10 cellular contexts compared by ENCODE assay signal in genomic region chr11:67644042-67644441, GRCh38. TPM values are rescaled to one million over a fixed set of nuclear protein-coding genes. Genes with fewer than 3 reads are reported as not detected.
A peak's percentile ranks its signal among the peaks of the same experiment; 100 is the strongest.
DNase-seq lines count a peak whose midpoint lies in the region; ATAC-seq, FAIRE-seq and TF ChIP-seq lines count a peak whose summit lies in the region.
"Had no signal": no experiment of that assay in that cellular context is flagged by ENCODE, and none has a peak within 500 bp of the region (broad histone marks: within the 10 kb centered on the region; RNA-seq: fewer than 3 reads in every experiment).

No MANE protein-coding gene starts in this region.

- BruUV-seq in Caco-2 (replicated peaks; lab: Mats Ljungman, UMichigan): no TSS peak
- no TSS peak for BruUV-seq in PC-3 (replicated peaks; lab: Mats Ljungman, UMichigan)

- H4K20me1 ChIP-seq in PC-3 (ENCODE audit: low read length): no peaks in the 10 kb centered on the region

- CTCF ChIA-PET in Caco-2 (lab: Charles Lee): interaction anchor here (0.5 to 1.2 kb wide), 2 partner anchors 11 to 15 kb away, joined by 3 read pairs; no protein-coding TSS in a partner anchor
- CTCF ChIA-PET in PC-3 (lab: Charles Lee): no interaction called here

- H3K9me3 ChIP-seq in Caco-2: peaks cover 8% of the 10 kb centered on the region; the same call in 1 of the 2 replicates
- no peaks in the 10 kb centered on the region for H3K9me3 ChIP-seq in PC-3 (ENCODE audit: low read length)
- H3K9me3 ChIP-seq: MG63 had no signal

- H3K36me3 ChIP-seq in Caco-2 (ENCODE audit: control insufficient read depth, insufficient read depth, low read length) (no peaks in the 10 kb centered on the region), PC-3 (ENCODE audit: low read depth, low read length) (no peaks in the 10 kb centered on the region)
- H3K36me3 ChIP-seq: heart right ventricle, MG63 had no signal

- H3K27me3 ChIP-seq in Caco-2 (replicated peaks; ENCODE audit: control insufficient read depth, insufficient read depth, low read length) (no peaks in the 10 kb centered on the region), PC-3 (ENCODE audit: low read length) (no peaks in the 10 kb centered on the region)

- ATAC-seq in PC-3: no peak
- ATAC-seq in GM21526 (IDR thresholded peaks at IDR 0.05; ENCODE audit: low FRiP score, unreplicated experiment): no peak
- ATAC-seq in HG03521 (IDR thresholded peaks at IDR 0.05; ENCODE audit: unreplicated experiment): no peak
- ATAC-seq in HG03571 (IDR thresholded peaks at IDR 0.05; ENCODE audit: unreplicated experiment): no peak
- ATAC-seq: heart right ventricle had no signal

- H3K79me2 ChIP-seq in PC-3 (ENCODE audit: low read length): no peaks in the 10 kb centered on the region

- H3K4me3 ChIP-seq in Caco-2 (ENCODE audit: low read depth, low read length) (no peak overlapping the region), PC-3 (ENCODE audit: low read length) (no peak overlapping the region), fibroblast of villous mesenchyme (ENCODE audit: low read depth, low read length) (no peak overlapping the region)
- H3K4me3 ChIP-seq: heart right ventricle, MG63 had no signal

- H3K27ac Mint-ChIP-seq in Caco-2 (ENCODE audit: unreplicated experiment): no peak overlapping the region

- no peaks in the 10 kb centered on the region for H3F3A ChIP-seq in PC-3 (ENCODE audit: low read length, unreplicated experiment)

- no peak overlapping the region for H3K4me3 Mint-ChIP-seq in Caco-2 (ENCODE audit: unreplicated experiment)

- no peak overlapping the region for H3K9ac ChIP-seq in PC-3 (ENCODE audit: low read length)

- POLR2A ChIA-PET in Caco-2 (lab: Charles Lee): no interaction called here
- POLR2A ChIA-PET in PC-3 (lab: Charles Lee; ENCODE audit: unreplicated experiment): no interaction called here

- TF ChIP-seq CTCF in Caco-2 (IDR thresholded peaks at IDR 0.05; ENCODE audit: insufficient read depth in 1 of 2, low read depth in 1 of 2, low read length in 1 of 2, severe bottlenecking in 1 of 2, unreplicated experiment in 1 of 2): peak; percentile 62 to 64
- TF ChIP-seq CTCF in PC-3 (conservative IDR thresholded peaks at IDR 0.05; ENCODE audit: low read depth, low read length): peak; percentile 62
- TF ChIP-seq CTCF in fibroblast of villous mesenchyme (IDR thresholded peaks at IDR 0.05; ENCODE audit: insufficient read depth, low read depth, low read length): peak; percentile 25

- H3K36me3 Mint-ChIP-seq in Caco-2 (ENCODE audit: insufficient read depth, unreplicated experiment): peaks cover 6% of the 10 kb centered on the region

- H3K4me1 ChIP-seq in Caco-2 (0 out of 2 replicates have a peak, but pooled peaks cover 3% of the 10 kb centered on the region), PC-3 (ENCODE audit: insufficient read depth, low read length) (no peaks in the 10 kb centered on the region)

- no peaks in the 10 kb centered on the region for H3K9me3 Mint-ChIP-seq in Caco-2 (ENCODE audit: unreplicated experiment)

- TF ChIP-seq POLR2A in GM12891 (IDR thresholded peaks at IDR 0.05; ENCODE audit: low read depth, low read length): no peak

- intact Hi-C loops in Caco-2 (cut with micrococcal nuclease; ENCODE audit: unreplicated experiment): no loop called here
- intact Hi-C loops in PC-3 (cut with micrococcal nuclease): no loop called here

- H3K9me2 ChIP-seq in PC-3 (replicated peaks; ENCODE audit: low read length): no peaks in the 10 kb centered on the region

- H3K27ac ChIP-seq in PC-3 (ENCODE audit: low read length): no peak overlapping the region
- H3K27ac ChIP-seq: heart right ventricle had no signal

- H3K4me2 ChIP-seq in PC-3 (ENCODE audit: low read length): no peak overlapping the region

- no peak overlapping the region for H2AFZ ChIP-seq in PC-3 (ENCODE audit: low read length)

- no peaks in the 10 kb centered on the region for H3K27me3 Mint-ChIP-seq in Caco-2 (ENCODE audit: insufficient read depth, unreplicated experiment)

- peak; percentile 66 to 70 for DNase-seq in Caco-2
- DNase-seq in GM12891 (ENCODE audit: insufficient read length, low spot score): peak; percentile 26
- DNase-seq in PC-3: peak; percentile 39
- DNase-seq in fibroblast of villous mesenchyme (ENCODE audit: low read depth): no peak
- DNase-seq in SK-N-DZ (ENCODE audit: low spot score): no peak
- DNase-seq: heart right ventricle, MG63 had no signal

- peak; percentile 85 for FAIRE-seq in GM12891 (lab: Jason Lieb, UNC)

- no peaks in the 10 kb centered on the region for H3K4me1 Mint-ChIP-seq in Caco-2 (ENCODE audit: low read depth, unreplicated experiment)

TF ChIP-seq in GM12891, 5 proteins besides CTCF, POLR2A, EP300 and RAD21:
- TF ChIP-seq TAF1 (IDR thresholded peaks at IDR 0.05; ENCODE audit: low read depth, low read length) (no peak), POU2F2 (IDR thresholded peaks at IDR 0.05; ENCODE audit: low read depth, low read length) (no peak), SPI1 (IDR thresholded peaks at IDR 0.05; ENCODE audit: low read depth, low read length) (no peak), PAX5 (IDR thresholded peaks at IDR 0.05; ENCODE audit: insufficient read depth, low read length, severe bottlenecking) (no peak), POLR2AphosphoS5 (IDR thresholded peaks at IDR 0.05; ENCODE audit: low read depth, low read length) (no peak)

RNA-seq across cellular contexts. Expression of gene TBX10, which starts 4.5 kb away (rescaled TPM):
- total RNA-seq in Caco-2 (2022): not detected in 2 replicates
- not detected for polyA plus RNA-seq in GM12891 (2012; ENCODE audit: low read depth, missing spikeins)
- not detected in 2 replicates for total RNA-seq in PC-3 (2014; rRNA removed)
- not detected in 2 replicates for total RNA-seq in fibroblast of villous mesenchyme
- not detected in 2 replicates for polyA plus RNA-seq in SK-N-DZ (2014; cell fraction: cytosol; rRNA removed)
- not detected in 2 replicates for polyA plus RNA-seq in SK-N-DZ (2014; cell fraction: nucleus; rRNA removed)
- polyA plus RNA-seq: heart right ventricle had no signal

RNA-seq across cellular contexts. Expression of gene ACY3, which starts 6.5 kb away (rescaled TPM):
- total RNA-seq in Caco-2 (2022) (2.4 and 4.2 TPM in 2 replicates), PC-3 (2014; rRNA removed) (not detected in 2 replicates), fibroblast of villous mesenchyme (not detected in 2 replicates)
- polyA plus RNA-seq in GM12891 (2012; ENCODE audit: low read depth, missing spikeins): 0.53 TPM
- polyA plus RNA-seq in SK-N-DZ (2014; cell fraction: cytosol; rRNA removed): not detected in 2 replicates
- not detected in 2 replicates for polyA plus RNA-seq in SK-N-DZ (2014; cell fraction: nucleus; rRNA removed)
- total RNA-seq: heart right ventricle had no signal
- polyA plus RNA-seq: heart right ventricle had no signal

RNA-seq across cellular contexts. Expression of gene NUDT8, which starts 14.3 kb away (rescaled TPM):
- total RNA-seq in Caco-2 (2022): 15.0 and 18.1 TPM in 2 replicates
- 5.8 TPM for polyA plus RNA-seq in GM12891 (2012; ENCODE audit: low read depth, missing spikeins)
- total RNA-seq in PC-3 (2014; rRNA removed): 36.3 and 50.6 TPM in 2 replicates
- 4.7 and 5.8 TPM in 2 replicates for total RNA-seq in fibroblast of villous mesenchyme
- polyA plus RNA-seq in SK-N-DZ (2014; cell fraction: cytosol; rRNA removed): 0.53 and 3.9 TPM in 2 replicates
- 7.1 and 8.2 TPM in 2 replicates for polyA plus RNA-seq in SK-N-DZ (2014; cell fraction: nucleus; rRNA removed)

RNA-seq across cellular contexts. Expression of gene ALDH3B2, which starts 30.4 kb away (rescaled TPM):
- total RNA-seq in Caco-2 (2022) (0.26 and 0.54 TPM in 2 replicates), PC-3 (2014; rRNA removed) (0.40 TPM in 1 of 2 replicates, not detected in the other), fibroblast of villous mesenchyme (not detected in 2 replicates)
- polyA plus RNA-seq in GM12891 (2012; ENCODE audit: low read depth, missing spikeins): not detected
- not detected in 2 replicates for polyA plus RNA-seq in SK-N-DZ (2014; cell fraction: cytosol; rRNA removed)
- not detected in 2 replicates for polyA plus RNA-seq in SK-N-DZ (2014; cell fraction: nucleus; rRNA removed)
- total RNA-seq: heart right ventricle had no signal

RNA-seq across cellular contexts. Expression of gene NDUFV1, which starts 37.3 kb away (rescaled TPM):
- total RNA-seq in Caco-2 (2022): 358 and 375 TPM in 2 replicates
- 214 TPM for polyA plus RNA-seq in GM12891 (2012; ENCODE audit: low read depth, missing spikeins)
- total RNA-seq in PC-3 (2014; rRNA removed): 499 and 686 TPM in 2 replicates
- total RNA-seq in fibroblast of villous mesenchyme: 140 and 178 TPM in 2 replicates
- 395 and 424 TPM in 2 replicates for polyA plus RNA-seq in SK-N-DZ (2014; cell fraction: cytosol; rRNA removed)
- 612 and 857 TPM in 2 replicates for polyA plus RNA-seq in SK-N-DZ (2014; cell fraction: nucleus; rRNA removed)

Comparison
In these comparisons a context has a peak if more than half of its experiments do, and no peak if none do; other contexts are left out.
1. DNase-seq: peak in Caco-2 (2 of 2), GM12891 (single experiment) and PC-3 (single experiment); none in fibroblast of villous mesenchyme (single experiment) and SK-N-DZ (single experiment).
2. Peak in every context shown above with its lines, with median percentiles within 50 percentile points of each other: CTCF ChIP-seq.